8 cellular contexts compared by ENCODE assay signal in the genomic region with DNA sequence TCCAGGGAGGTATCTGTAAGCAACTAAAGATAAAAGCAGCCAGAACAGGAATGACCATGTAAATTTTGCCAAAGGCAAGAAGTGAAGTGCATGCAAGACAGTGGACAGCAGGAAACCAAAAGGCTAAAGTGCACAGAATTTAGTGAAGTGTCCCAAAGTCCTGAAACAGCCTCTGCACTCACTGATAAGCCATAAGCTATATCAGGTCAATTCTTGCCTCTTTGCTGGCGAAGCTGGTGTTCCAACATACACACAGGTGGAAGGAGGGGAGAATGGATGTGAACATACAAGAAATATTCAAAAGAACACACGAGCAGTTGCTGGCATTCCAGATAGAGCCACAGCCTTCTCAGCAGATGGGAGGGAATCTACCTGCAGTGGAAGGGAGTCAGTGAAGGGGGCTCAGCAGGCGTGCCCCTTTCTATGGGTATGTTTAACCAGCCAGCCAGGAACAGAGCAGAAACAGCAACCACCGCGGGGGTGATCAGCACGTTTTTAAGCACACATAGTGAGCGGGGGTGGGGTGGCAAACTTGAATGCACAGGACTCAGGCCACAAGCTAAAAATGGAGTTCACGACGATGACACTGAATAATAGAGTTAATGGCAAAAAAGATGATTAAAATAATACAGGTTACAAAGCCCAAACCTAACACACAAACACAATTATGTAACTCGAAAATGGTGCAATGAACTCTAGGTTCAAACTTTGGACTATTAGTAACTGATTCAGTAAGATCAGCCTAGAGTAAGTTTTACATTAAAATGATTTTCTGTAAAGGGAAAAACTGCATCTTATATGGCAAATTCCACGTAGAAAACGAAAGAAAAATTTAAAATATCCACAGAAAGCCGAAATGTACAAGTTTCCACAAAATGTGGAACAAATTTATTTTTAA. TPM values are rescaled to one million over a fixed set of nuclear protein-coding genes. Genes with fewer than 3 reads are reported as not detected.
DNase-seq lines count a peak whose midpoint lies in the region; ATAC-seq and TF ChIP-seq lines count a peak whose summit lies in the region.

No MANE protein-coding gene starts in this region.

- H3K4me3 ChIP-seq in CD8-positive, alpha-beta T cell (ENCODE audit: low read depth, low read length): peak overlapping the region; percentile 95
- peak overlapping the region; percentile 98 for H3K4me3 ChIP-seq in rectal smooth muscle tissue (ENCODE audit: low read length)

- H3K9me3 ChIP-seq in CD8-positive, alpha-beta T cell (ENCODE audit: low read length): no peaks in the 10 kb centered on the region

- no peak overlapping the region for H3K9ac ChIP-seq in rectal smooth muscle tissue (ENCODE audit: low read length)

- DNase-seq in CD8-positive, alpha-beta T cell: peak in 3 of 7 experiments; percentile 22 to 36 (median 26)
- DNase-seq in Kasumi-1 (lab: John Stamatoyannopoulos, UW): peak; percentile 29 to 47
- DNase-seq in activated T-helper 1 cell treated with anti-CD3 and anti-CD28 coated beads, Interleukin-12 subunit alpha, Interleukin-12 subunit beta, Interleukin-2, Interleukin-4 antibody, amounts not matched to agents 30 ng/mL and 10 ng/mL and 1 ng/mL, durations not matched to agents 14 hours and 24 hours and 36 hours (ENCODE audit: low spot score): no peak
- DNase-seq in left cardiac atrium: peak; percentile 35
- no peak for DNase-seq in mesenteric fat pad (ENCODE audit: low spot score)
- no peak for DNase-seq in cerebellum (ENCODE audit: low spot score)

- H3K4me1 ChIP-seq in CD8-positive, alpha-beta T cell (ENCODE audit: insufficient read depth, low read length): peaks cover 27% of the 10 kb centered on the region
- H3K4me1 ChIP-seq in rectal smooth muscle tissue (ENCODE audit: control insufficient read depth, insufficient read depth, low read length): peaks cover 13% of the 10 kb centered on the region

- TF ChIP-seq CTCF in CD8-positive, alpha-beta T cell (IDR thresholded peaks at IDR 0.05): no peak

- CTCF ChIA-PET in CD8-positive, alpha-beta T cell (lab: Charles Lee): interaction anchor here (0.6 to 3.8 kb wide), 6 partner anchors 16 to 156 kb away, joined by 3 to 18 read pairs (median 3); a partner anchor contains a TSS

- peak overlapping the region; percentile 84 for H3K27ac ChIP-seq in CD8-positive, alpha-beta T cell (ENCODE audit: low read depth, low read length)
- H3K27ac ChIP-seq in rectal smooth muscle tissue (ENCODE audit: low read depth, low read length): no peak overlapping the region

- peak overlapping the region; percentile 89 for H3K4me3 Mint-ChIP-seq in CD8-positive, alpha-beta T cell
- H3K4me3 Mint-ChIP-seq in activated T-helper 1 cell treated with anti-CD3 and anti-CD28 coated beads, Interleukin-12 subunit alpha, Interleukin-12 subunit beta, Interleukin-2, Interleukin-4 antibody, amounts not matched to agents 30 ng/mL and 10 ng/mL and 1 ng/mL, durations not matched to agents 14 hours and 24 hours and 36 hours: peak overlapping the region; percentile 86

- H3K9me3 Mint-ChIP-seq in CD8-positive, alpha-beta T cell: peaks cover 6% of the 10 kb centered on the region
- H3K9me3 Mint-ChIP-seq in activated T-helper 1 cell treated with anti-CD3 and anti-CD28 coated beads, Interleukin-12 subunit alpha, Interleukin-12 subunit beta, Interleukin-2, Interleukin-4 antibody, amounts not matched to agents 30 ng/mL and 10 ng/mL and 1 ng/mL, durations not matched to agents 14 hours and 24 hours and 36 hours: no peaks in the 10 kb centered on the region

- intact Hi-C loops in CD8-positive, alpha-beta T cell (cut with DNase I, micrococcal nuclease): loop anchor here (2.0 to 10.0 kb wide), 11 partner anchors 75 to 1861 kb away; partner anchors contain the start of genes FAM50B (in 1 of the 2), FARS2 (in 1 of the 2), LYRM4 (in 1 of the 2) and PSMG4 (in 1 of the 2)
- intact Hi-C loops in activated T-helper 1 cell treated with anti-CD3 and anti-CD28 coated beads, Interleukin-12 subunit alpha, Interleukin-12 subunit beta, Interleukin-2, Interleukin-4 antibody, amounts not matched to agents 30 ng/mL and 10 ng/mL and 1 ng/mL, durations not matched to agents 14 hours and 24 hours and 36 hours (cut with micrococcal nuclease): loop anchor here (2.0 to 10.0 kb wide), 6 partner anchors 53 to 1139 kb away; partner anchors contain the start of genes FAM50B, NQO2, PSMG4 and RIPK1
- intact Hi-C loops in left cardiac atrium (cut with DNase I): no loop called here

- no peaks in the 10 kb centered on the region for H3K27me3 Mint-ChIP-seq in CD8-positive, alpha-beta T cell (ENCODE audit: low read depth)
- peaks cover 4% of the 10 kb centered on the region for H3K27me3 Mint-ChIP-seq in activated T-helper 1 cell treated with anti-CD3 and anti-CD28 coated beads, Interleukin-12 subunit alpha, Interleukin-12 subunit beta, Interleukin-2, Interleukin-4 antibody, amounts not matched to agents 30 ng/mL and 10 ng/mL and 1 ng/mL, durations not matched to agents 14 hours and 24 hours and 36 hours (ENCODE audit: insufficient read depth)

- peak overlapping the region; percentile 94 for H3K27ac Mint-ChIP-seq in CD8-positive, alpha-beta T cell
- peak overlapping the region; percentile 90 for H3K27ac Mint-ChIP-seq in activated T-helper 1 cell treated with anti-CD3 and anti-CD28 coated beads, Interleukin-12 subunit alpha, Interleukin-12 subunit beta, Interleukin-2, Interleukin-4 antibody, amounts not matched to agents 30 ng/mL and 10 ng/mL and 1 ng/mL, durations not matched to agents 14 hours and 24 hours and 36 hours

- ATAC-seq in CD8-positive, alpha-beta T cell: no peak
- ATAC-seq in left cardiac atrium (no peak), GM21367 (IDR thresholded peaks at IDR 0.05; ENCODE audit: unreplicated experiment) (no peak)

- peaks cover 44% of the 10 kb centered on the region for H3K4me1 Mint-ChIP-seq in CD8-positive, alpha-beta T cell (ENCODE audit: low read depth)
- peaks cover 27% of the 10 kb centered on the region for H3K4me1 Mint-ChIP-seq in activated T-helper 1 cell treated with anti-CD3 and anti-CD28 coated beads, Interleukin-12 subunit alpha, Interleukin-12 subunit beta, Interleukin-2, Interleukin-4 antibody, amounts not matched to agents 30 ng/mL and 10 ng/mL and 1 ng/mL, durations not matched to agents 14 hours and 24 hours and 36 hours (ENCODE audit: low read depth)

- H3K36me3 ChIP-seq in CD8-positive, alpha-beta T cell (ENCODE audit: insufficient read depth, low read length): peaks cover 21% of the 10 kb centered on the region
- peaks cover 17% of the 10 kb centered on the region for H3K36me3 ChIP-seq in rectal smooth muscle tissue (ENCODE audit: control insufficient read depth, insufficient read depth, low read length)

- POLR2A ChIA-PET in CD8-positive, alpha-beta T cell (lab: Charles Lee): interaction anchor here (1.0 to 2.8 kb wide), 7 partner anchors 12 to 285 kb away, joined by 3 to 28 read pairs (median 4); partner anchors contain the start of gene FAM50B

- peaks cover 44% of the 10 kb centered on the region for H3K36me3 Mint-ChIP-seq in CD8-positive, alpha-beta T cell
- H3K36me3 Mint-ChIP-seq in activated T-helper 1 cell treated with anti-CD3 and anti-CD28 coated beads, Interleukin-12 subunit alpha, Interleukin-12 subunit beta, Interleukin-2, Interleukin-4 antibody, amounts not matched to agents 30 ng/mL and 10 ng/mL and 1 ng/mL, durations not matched to agents 14 hours and 24 hours and 36 hours (ENCODE audit: low read depth): peaks cover 32% of the 10 kb centered on the region

- no peaks in the 10 kb centered on the region for H3K27me3 ChIP-seq in CD8-positive, alpha-beta T cell (ENCODE audit: insufficient read depth, low read length)
- no peaks in the 10 kb centered on the region for H3K27me3 ChIP-seq in rectal smooth muscle tissue (ENCODE audit: control insufficient read depth, insufficient read depth, low read length)

RNA-seq across cellular contexts. Expression of gene ECI2, which starts 1.2 kb away (rescaled TPM):
- total RNA-seq in CD8-positive, alpha-beta T cell: 10 to 100 TPM; 25.1 to 27.2 TPM
- total RNA-seq in activated T-helper 1 cell treated with anti-CD3 and anti-CD28 coated beads, Interleukin-12 subunit alpha, Interleukin-12 subunit beta, Interleukin-2, Interleukin-4 antibody, amounts not matched to agents 30 ng/mL and 10 ng/mL and 1 ng/mL, durations not matched to agents 14 hours and 24 hours and 36 hours: 12.5 and 13.4 TPM in 2 replicates
- total RNA-seq in left cardiac atrium (10 to 100 TPM; 82.9 to 84.1 TPM), mesenteric fat pad (54.1 TPM), cerebellum (35.0 TPM)

RNA-seq across cellular contexts. Expression of gene FAM217A, which starts 55.3 kb away (rescaled TPM):
- total RNA-seq in CD8-positive, alpha-beta T cell: not detected
- not detected in 2 replicates for total RNA-seq in activated T-helper 1 cell treated with anti-CD3 and anti-CD28 coated beads, Interleukin-12 subunit alpha, Interleukin-12 subunit beta, Interleukin-2, Interleukin-4 antibody, amounts not matched to agents 30 ng/mL and 10 ng/mL and 1 ng/mL, durations not matched to agents 14 hours and 24 hours and 36 hours
- total RNA-seq in left cardiac atrium (not detected), mesenteric fat pad (not detected), cerebellum (not detected)

Comparison
In these comparisons a context has a peak if more than half of its experiments do, and no peak if none do; other contexts are left out.
1. DNase-seq: peak in Kasumi-1 (2 of 2) and left cardiac atrium (single experiment); none in activated T-helper 1 cell treated with anti-CD3 and anti-CD28 coated beads, Interleukin-12 subunit alpha, Interleukin-12 subunit beta, Interleukin-2, Interleukin-4 antibody, amounts not matched to agents 30 ng/mL and 10 ng/mL and 1 ng/mL, durations not matched to agents 14 hours and 24 hours and 36 hours (single experiment), mesenteric fat pad (single experiment) and cerebellum (single experiment).
2. intact Hi-C loops: an anchor here in CD8-positive, alpha-beta T cell (2.0 to 10.0 kb wide) and activated T-helper 1 cell treated with anti-CD3 and anti-CD28 coated beads, Interleukin-12 subunit alpha, Interleukin-12 subunit beta, Interleukin-2, Interleukin-4 antibody, amounts not matched to agents 30 ng/mL and 10 ng/mL and 1 ng/mL, durations not matched to agents 14 hours and 24 hours and 36 hours (2.0 to 10.0 kb wide); none called in left cardiac atrium.